In the genomic region with DNA sequence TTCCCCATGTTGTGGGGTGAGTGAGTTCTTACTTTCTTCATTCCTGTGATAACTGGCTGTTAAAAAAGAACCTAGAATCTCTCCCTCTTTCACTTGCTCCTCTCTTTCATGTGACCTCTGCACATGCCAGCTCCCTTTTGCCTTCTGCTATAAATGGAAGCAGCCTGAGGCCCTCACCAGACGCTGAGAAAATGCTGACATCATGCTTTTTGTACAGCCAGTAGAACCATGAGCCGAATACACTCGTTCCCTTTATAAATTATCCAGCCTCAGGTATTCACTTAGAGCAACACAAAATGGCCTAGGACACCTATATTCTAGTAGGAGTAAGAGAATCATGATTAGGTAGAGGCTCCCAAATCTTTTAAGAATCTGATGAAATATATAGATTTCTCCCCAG, we compare ENCODE assay signal across 33 cellular contexts.
"Had no signal": no experiment of that assay in that cellular context is flagged by ENCODE, and none has a peak within 500 bp of the region (broad histone marks: within the 10 kb centered on the region; RNA-seq: fewer than 3 reads in every experiment).

No MANE protein-coding gene starts in this region.

- DNase-seq: MG63, NCI-H1048, NCI-H1092 treated with DMSO at 0.1 percent for 48 hours, NCI-H1105 treated with DMSO at 0.1 percent for 48 hours, NCI-H1417, NCI-H1436, NCI-H146, NCI-H1694, NCI-H187, NCI-H1930, NCI-H2029 treated with DMSO at 0.1 percent for 48 hours, NCI-H2081 treated with DMSO at 0.1 percent for 48 hours, NCI-H2107, NCI-H2171, NCI-H226, NCI-H446 treated with DMSO at 0.1 percent for 48 hours, NCI-H510A, NCI-H524, NCI-H526, NCI-H69, NCI-H748 treated with DMSO at 0.1 percent for 48 hours, NCI-H82, PC-9, SHP77, SIG-M5, SJCRH30, T-cell had no signal

- H3K4me3 ChIP-seq: MG63, PC-9, SJCRH30, SK-N-MC had no signal

- H3K36me3 ChIP-seq: MG63, SJCRH30 had no signal

- H3K36me3 Mint-ChIP-seq: T-cell had no signal

- H3K27ac Mint-ChIP-seq: T-cell had no signal

- H3K27me3 ChIP-seq: MG63, SJCRH30 had no signal

- H3K27me3 Mint-ChIP-seq: T-cell had no signal

- H3K9me3 ChIP-seq: MG63, SJCRH30 had no signal

- H3K4me3 Mint-ChIP-seq: T-cell had no signal

- H3K4me1 Mint-ChIP-seq: T-cell had no signal

- H3K4me2 ChIP-seq: PC-9 had no signal

- ATAC-seq: Panc1, Right ventricle myocardium inferior, SK-N-SH treated with all-trans-retinoic acid at 6 μM for 48 hours, T-cell had no signal

- H3K9me3 Mint-ChIP-seq: T-cell had no signal

- FAIRE-seq: RCC 7860 had no signal

- H3K27ac ChIP-seq: PC-9, RWPE1, SJCRH30, SK-N-MC had no signal

- H2AFZ ChIP-seq: PC-9 had no signal
